In genomic region chr4:25100156-25100555, GRCh38 we compare ENCODE assay signal across 22 cellular contexts.
DNase-seq lines count a peak whose midpoint lies in the region; TF ChIP-seq lines count a peak whose summit lies in the region.
"Had no signal": no experiment of that assay in that cellular context is flagged by ENCODE, and none has a peak within 500 bp of the region (broad histone marks: within the 10 kb centered on the region; RNA-seq: fewer than 3 reads in every experiment).

No MANE protein-coding gene starts in this region.

- H3K27me3 Mint-ChIP-seq in brain = no peaks in the 10 kb centered on the region
- peaks cover 6% of the 10 kb centered on the region for H3K27me3 Mint-ChIP-seq in activated T-cell treated with anti-CD3 and anti-CD28 coated beads, Interleukin-2, amount 50 U/mL, for 24 hours
- H3K27me3 Mint-ChIP-seq: activated CD4-positive, alpha-beta memory T cell treated with anti-CD3 and anti-CD28 coated beads for 36 hours had no signal

- peak overlapping the region in 3 of 5 experiments; percentile 23 to 90 (median 85) for H3K27ac Mint-ChIP-seq in brain
- H3K27ac Mint-ChIP-seq in activated T-cell treated with anti-CD3 and anti-CD28 coated beads, Interleukin-2, amount 50 U/mL, for 24 hours = no peak overlapping the region
- H3K27ac Mint-ChIP-seq: activated B cell treated with CpG ODN at 0.5 μM for 24 hours; activated CD4-positive, alpha-beta memory T cell treated with anti-CD3 and anti-CD28 coated beads for 36 hours; stimulated activated naive CD8-positive, alpha-beta T cell treated with anti-CD3 and anti-CD28 coated beads, Interleukin-15, Interleukin-2, amounts not matched to agents 100 ng/mL and 50 ng/mL, for 24 hours had no signal

- no peak for TF ChIP-seq CTCF in brain (conservative IDR thresholded peaks at IDR 0.05)

- H3K4ac ChIP-seq in mesenchymal stem cell (ENCODE audit: low read depth in 1 of 2, low read length in 2 of 2) = no peak overlapping the region

- no peaks in the 10 kb centered on the region for H3K79me1 ChIP-seq in mesenchymal stem cell (replicated peaks; ENCODE audit: low read length, poor library complexity, severe bottlenecking)

- peak overlapping the region in 1 of 2 experiments; percentile 28 for H3K4me3 ChIP-seq in mesenchymal stem cell (ENCODE audit: insufficient read depth in 1 of 2, low read depth in 1 of 2, low read length in 2 of 2)
- no peak overlapping the region for H3K4me3 ChIP-seq in skeletal muscle tissue (ENCODE audit: low read length in 3 of 3)
- H3K4me3 ChIP-seq: adrenal gland, breast epithelium, colonic mucosa, Peyer's patch, tibial nerve had no signal

- H3K4me1 ChIP-seq in mesenchymal stem cell (ENCODE audit: control insufficient read depth, insufficient read depth, low read depth, low read length) (no peaks in the 10 kb centered on the region), skeletal muscle tissue (ENCODE audit: control insufficient read depth in 3 of 3, insufficient read depth in 3 of 3, low read length in 3 of 3) (peaks cover 15 to 16% (median 15%) of the 10 kb centered on the region in 3 donors)
- H3K4me1 ChIP-seq: breast epithelium, colonic mucosa had no signal

- H3K9ac ChIP-seq in mesenchymal stem cell (ENCODE audit: low read length) (peak overlapping the region; percentile 38), skeletal muscle tissue (ENCODE audit: low read depth in 1 of 3, low read length in 3 of 3) (no peak overlapping the region)

- H3K27me3 ChIP-seq in mesenchymal stem cell (ENCODE audit: control insufficient read depth in 1 of 2, insufficient read depth in 1 of 2, low read length in 2 of 2) = peaks cover 9 to 13% of the 10 kb centered on the region in 2 experiments
- H3K27me3 ChIP-seq in skeletal muscle tissue (ENCODE audit: control insufficient read depth in 3 of 3, insufficient read depth in 3 of 3, low read length in 3 of 3) = peaks cover 0 to 19% (median 10%) of the 10 kb centered on the region in 3 donors
- H3K27me3 ChIP-seq: breast epithelium, colonic mucosa, Peyer's patch, tibial nerve had no signal

- H3K9me3 ChIP-seq in mesenchymal stem cell (ENCODE audit: control insufficient read depth, low read length) (peaks cover 5% of the 10 kb centered on the region), skeletal muscle tissue (ENCODE audit: control insufficient read depth in 3 of 3, low read length in 3 of 3) (peaks cover 0 to 5% (median 4%) of the 10 kb centered on the region in 3 donors)
- H3K9me3 ChIP-seq: adrenal gland, colonic mucosa, Peyer's patch had no signal

- no peak overlapping the region for H3K4me2 ChIP-seq in mesenchymal stem cell (ENCODE audit: low read length, poor library complexity, severe bottlenecking)

- H2BK5ac ChIP-seq in mesenchymal stem cell (ENCODE audit: low read depth, low read length, poor library complexity, severe bottlenecking) = no peak overlapping the region

- no peak overlapping the region for H3K27ac ChIP-seq in mesenchymal stem cell (ENCODE audit: low read length, poor library complexity, severe bottlenecking)
- peak overlapping the region; percentile 8 for H3K27ac ChIP-seq in skeletal muscle tissue (ENCODE audit: low read depth, low read length)
- H3K27ac ChIP-seq: 22Rv1, breast epithelium, colonic mucosa, Peyer's patch, tibial nerve had no signal

- H3K4me3 Mint-ChIP-seq in brain = no peak overlapping the region
- no peak overlapping the region for H3K4me3 Mint-ChIP-seq in activated T-cell treated with anti-CD3 and anti-CD28 coated beads, Interleukin-2, amount 50 U/mL, for 24 hours
- H3K4me3 Mint-ChIP-seq: activated B cell treated with CpG ODN at 0.5 μM for 24 hours; activated CD4-positive, alpha-beta memory T cell treated with anti-CD3 and anti-CD28 coated beads for 36 hours; stimulated activated naive CD8-positive, alpha-beta T cell treated with anti-CD3 and anti-CD28 coated beads, Interleukin-15, Interleukin-2, amounts not matched to agents 100 ng/mL and 50 ng/mL, for 24 hours had no signal

- WGBS in mesenchymal stem cell = 65% methylated on average over 3 of the region's 3 CpGs

- no peak overlapping the region for H3K18ac ChIP-seq in mesenchymal stem cell (ENCODE audit: low read depth in 1 of 2, low read length in 2 of 2)

- no peaks in the 10 kb centered on the region for H3K36me3 Mint-ChIP-seq in brain
- no peaks in the 10 kb centered on the region for H3K36me3 Mint-ChIP-seq in activated T-cell treated with anti-CD3 and anti-CD28 coated beads, Interleukin-2, amount 50 U/mL, for 24 hours (ENCODE audit: low read depth)
- H3K36me3 Mint-ChIP-seq: activated CD4-positive, alpha-beta memory T cell treated with anti-CD3 and anti-CD28 coated beads for 36 hours had no signal

- no peak overlapping the region for H3K23ac ChIP-seq in mesenchymal stem cell (ENCODE audit: low read length in 2 of 2)

- no peak overlapping the region for H2AFZ ChIP-seq in mesenchymal stem cell (ENCODE audit: low read depth, low read length)

- H4K91ac ChIP-seq in mesenchymal stem cell (ENCODE audit: low read length) = no peak overlapping the region

- no peak overlapping the region for H2AK5ac ChIP-seq in mesenchymal stem cell (ENCODE audit: low read length, severe bottlenecking)

- H2BK120ac ChIP-seq in mesenchymal stem cell (ENCODE audit: low read depth, low read length) = no peak overlapping the region

- H3K9me3 Mint-ChIP-seq in brain = peaks cover 0 to 8% (median 5%) of the 10 kb centered on the region in 5 experiments
- H3K9me3 Mint-ChIP-seq in activated T-cell treated with anti-CD3 and anti-CD28 coated beads, Interleukin-2, amount 50 U/mL, for 24 hours = peaks cover 8% of the 10 kb centered on the region

- H3K14ac ChIP-seq in mesenchymal stem cell (ENCODE audit: low read length in 2 of 2) = no peak overlapping the region

- H3K4me1 Mint-ChIP-seq in brain = peaks cover 52% of the 10 kb centered on the region
- no peaks in the 10 kb centered on the region for H3K4me1 Mint-ChIP-seq in activated T-cell treated with anti-CD3 and anti-CD28 coated beads, Interleukin-2, amount 50 U/mL, for 24 hours (ENCODE audit: low read depth)
- H3K4me1 Mint-ChIP-seq: activated B cell treated with CpG ODN at 0.5 μM for 24 hours had no signal

- H4K8ac ChIP-seq in mesenchymal stem cell (ENCODE audit: low read length) = no peak overlapping the region

- no peak overlapping the region for H2BK15ac ChIP-seq in mesenchymal stem cell (ENCODE audit: low read depth, poor library complexity, severe bottlenecking)

- peak; percentile 51 for DNase-seq in DMS 273 (lab: John Stamatoyannopoulos, UW; ENCODE audit: unreplicated experiment)
- no peak for DNase-seq in DMS 273 treated with DMSO at 0.1 percent for 48 hours (lab: John Stamatoyannopoulos, UW)
- DNase-seq in mesenchymal stem cell = no peak
- DNase-seq in activated T-cell treated with anti-CD3 and anti-CD28 coated beads, Interleukin-2, amount 50 U/mL, for 24 hours = no peak
- no peak for DNase-seq in NCI-H2081 treated with DMSO at 0.1 percent for 48 hours (lab: John Stamatoyannopoulos, UW)
- DNase-seq in CD1c-positive myeloid dendritic cell (ENCODE audit: extremely low spot score) = no peak
- DNase-seq: activated B cell treated with CpG ODN at 0.5 μM for 24 hours; activated CD4-positive, alpha-beta memory T cell treated with anti-CD3 and anti-CD28 coated beads for 36 hours; activated gamma-delta T cell treated with Interleukin-2 at 50 U/mL for 16 hours; AML-193; KBM-7; NCI-H1930; stimulated activated CD4-positive, alpha-beta T cell treated with anti-CD3 and anti-CD28 coated beads, Interleukin-4, amount 100 ng/mL, for 4 hours had no signal

- H3K36me3 ChIP-seq in mesenchymal stem cell (ENCODE audit: control insufficient read depth in 1 of 2, insufficient read depth in 2 of 2, low read depth in 1 of 2, low read length in 2 of 2) (no peaks in the 10 kb centered on the region), skeletal muscle tissue (ENCODE audit: control insufficient read depth in 3 of 3, insufficient read depth in 3 of 3, low read length in 3 of 3) (no peaks in the 10 kb centered on the region)
- H3K36me3 ChIP-seq: adrenal gland, breast epithelium, colonic mucosa, Peyer's patch, tibial nerve had no signal

- no peak overlapping the region for H2BK12ac ChIP-seq in mesenchymal stem cell (ENCODE audit: low read length in 2 of 2)
